Comparison of ENCODE assay signal across 9 cellular contexts in the genomic region with DNA sequence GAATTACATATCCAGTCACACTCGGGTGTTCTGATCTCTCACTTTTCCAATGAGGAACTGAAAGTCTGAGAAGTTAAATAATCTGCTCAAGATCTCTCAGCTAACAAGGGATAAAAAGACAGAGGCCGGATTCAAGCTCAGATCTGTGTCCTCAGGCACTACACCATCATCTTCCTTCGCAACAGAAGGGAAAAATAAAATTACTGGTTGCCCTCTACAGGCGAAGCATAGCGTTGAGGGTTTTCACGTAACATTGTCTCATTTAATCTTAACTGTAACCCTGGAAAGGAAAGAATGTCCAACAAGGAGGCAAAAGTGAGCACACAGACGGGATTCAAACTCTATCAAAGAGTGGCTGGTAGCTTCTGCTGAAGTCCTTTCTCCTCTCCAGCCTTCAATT.
DNase-seq lines count a peak whose midpoint lies in the region; ATAC-seq and TF ChIP-seq lines count a peak whose summit lies in the region.
"Had no signal": no experiment of that assay in that cellular context is flagged by ENCODE, and none has a peak within 500 bp of the region (broad histone marks: within the 10 kb centered on the region; RNA-seq: fewer than 3 reads in every experiment).

No MANE protein-coding gene starts in this region.

- DNase-seq in GM03348 (ENCODE audit: low spot score), result peak; percentile 7
- peak; percentile 20 for DNase-seq in NAMALWA (ENCODE audit: low spot score)
- DNase-seq in T47D (ENCODE audit: low read depth in 1 of 2, low spot score in 1 of 2), result peak; percentile 5 to 23
- no peak for DNase-seq in thyroid gland
- DNase-seq in natural killer cell, result no peak
- DNase-seq in NCI-H510A treated with DMSO at 0.1 percent for 48 hours (lab: John Stamatoyannopoulos, UW), result no peak
- no peak for DNase-seq in NCI-H226

- no peak for ATAC-seq in natural killer cell

- H3K27me3 Mint-ChIP-seq in natural killer cell (ENCODE audit: low read depth in 2 of 2), result peaks cover 18 to 49% of the 10 kb centered on the region in 2 donors

- H3K4me2 ChIP-seq in neural cell (ENCODE audit: low read length), result no peak overlapping the region

- H3K9me2 ChIP-seq in neural cell (ENCODE audit: insufficient read depth, low read length), result no peaks in the 10 kb centered on the region

- no peak overlapping the region for H3K4me3 Mint-ChIP-seq in natural killer cell
- H3K4me3 Mint-ChIP-seq: activated naive CD8-positive, alpha-beta T cell had no signal

- no peak overlapping the region for H3K27ac ChIP-seq in neural cell (ENCODE audit: low read length)
- no peak overlapping the region for H3K27ac ChIP-seq in thyroid gland

- TF ChIP-seq EP300 in neural cell (conservative IDR thresholded peaks at IDR 0.05; ENCODE audit: poor library complexity, severe bottlenecking), result no peak

- WGBS in thyroid gland, 2 donors, result 49 to 63% methylated on average over 7 of the region's 7 CpGs

- in situ Hi-C loops in T47D (cut with HindIII; ENCODE audit: low pct_unique_long_range_greater_than_20kb, low sequenced_read_pairs), result no loop called here

- no peak for TF ChIP-seq POLR2A in thyroid gland (IDR thresholded peaks at IDR 0.05)

- no peaks in the 10 kb centered on the region for H3K9me3 Mint-ChIP-seq in natural killer cell

- H3K79me2 ChIP-seq in neural cell (replicated peaks; ENCODE audit: insufficient read depth, low read length), result no peaks in the 10 kb centered on the region

- H3K4me1 ChIP-seq in thyroid gland, result no peaks in the 10 kb centered on the region

- H3K27me3 ChIP-seq in neural cell (ENCODE audit: insufficient read depth, low read depth, low read length) (no peaks in the 10 kb centered on the region), thyroid gland (no peaks in the 10 kb centered on the region)

- no peak overlapping the region for H2AFZ ChIP-seq in neural cell (ENCODE audit: low read depth, low read length)

- no peaks in the 10 kb centered on the region for H3K36me3 ChIP-seq in neural cell (ENCODE audit: insufficient read depth, low read length)
- no peaks in the 10 kb centered on the region for H3K36me3 ChIP-seq in thyroid gland

- H3K9me3 ChIP-seq in neural cell (ENCODE audit: low read length) (no peaks in the 10 kb centered on the region), thyroid gland (no peaks in the 10 kb centered on the region)

- H3K4me3 ChIP-seq in neural cell (ENCODE audit: low read length), result no peak overlapping the region
- H3K4me3 ChIP-seq in thyroid gland (replicated peaks in 1 of 3), result no peak overlapping the region

- H4K20me1 ChIP-seq in neural cell (ENCODE audit: insufficient read depth), result no peaks in the 10 kb centered on the region

- TF ChIP-seq CTCF in neural cell (IDR thresholded peaks at IDR 0.05; ENCODE audit: poor library complexity, severe bottlenecking), result peak; percentile 37
- TF ChIP-seq CTCF in thyroid gland (IDR thresholded peaks at IDR 0.05), result no peak
- no peak for TF ChIP-seq CTCF in natural killer cell (IDR thresholded peaks at IDR 0.05)

- no peak overlapping the region for H3K27ac Mint-ChIP-seq in natural killer cell
- H3K27ac Mint-ChIP-seq: activated naive CD8-positive, alpha-beta T cell had no signal

- intact Hi-C loops in thyroid gland (cut with DNase I) (no loop called here), natural killer cell (cut with micrococcal nuclease) (no loop called here)

- no peaks in the 10 kb centered on the region for H3K36me3 Mint-ChIP-seq in natural killer cell
- H3K36me3 Mint-ChIP-seq: activated naive CD8-positive, alpha-beta T cell had no signal

- H3K9ac ChIP-seq in neural cell (ENCODE audit: low read length), result no peak overlapping the region

- no peak for TF ChIP-seq RAD21 in neural cell (conservative IDR thresholded peaks at IDR 0.05)

- no peaks in the 10 kb centered on the region for H3K4me1 Mint-ChIP-seq in natural killer cell

- H3F3A ChIP-seq in neural cell (ENCODE audit: insufficient read depth, low read length, poor library complexity, severe bottlenecking), result no peaks in the 10 kb centered on the region

TF ChIP-seq in neural cell, 6 proteins besides CTCF, POLR2A, EP300 and RAD21:
- TF ChIP-seq EZH2 (IDR thresholded peaks at IDR 0.05; ENCODE audit: borderline replicate concordance, insufficient read depth, low read length, poor library complexity, severe bottlenecking) (no peak), MXI1 (conservative IDR thresholded peaks at IDR 0.05; ENCODE audit: poor library complexity, severe bottlenecking) (no peak), TAF1 (IDR thresholded peaks at IDR 0.05; ENCODE audit: low read depth) (no peak), SMC3 (conservative IDR thresholded peaks at IDR 0.05; ENCODE audit: poor library complexity) (no peak), POLR2AphosphoS5 (IDR thresholded peaks at IDR 0.05) (no peak)
- TF ChIP-seq, protein P1, sequence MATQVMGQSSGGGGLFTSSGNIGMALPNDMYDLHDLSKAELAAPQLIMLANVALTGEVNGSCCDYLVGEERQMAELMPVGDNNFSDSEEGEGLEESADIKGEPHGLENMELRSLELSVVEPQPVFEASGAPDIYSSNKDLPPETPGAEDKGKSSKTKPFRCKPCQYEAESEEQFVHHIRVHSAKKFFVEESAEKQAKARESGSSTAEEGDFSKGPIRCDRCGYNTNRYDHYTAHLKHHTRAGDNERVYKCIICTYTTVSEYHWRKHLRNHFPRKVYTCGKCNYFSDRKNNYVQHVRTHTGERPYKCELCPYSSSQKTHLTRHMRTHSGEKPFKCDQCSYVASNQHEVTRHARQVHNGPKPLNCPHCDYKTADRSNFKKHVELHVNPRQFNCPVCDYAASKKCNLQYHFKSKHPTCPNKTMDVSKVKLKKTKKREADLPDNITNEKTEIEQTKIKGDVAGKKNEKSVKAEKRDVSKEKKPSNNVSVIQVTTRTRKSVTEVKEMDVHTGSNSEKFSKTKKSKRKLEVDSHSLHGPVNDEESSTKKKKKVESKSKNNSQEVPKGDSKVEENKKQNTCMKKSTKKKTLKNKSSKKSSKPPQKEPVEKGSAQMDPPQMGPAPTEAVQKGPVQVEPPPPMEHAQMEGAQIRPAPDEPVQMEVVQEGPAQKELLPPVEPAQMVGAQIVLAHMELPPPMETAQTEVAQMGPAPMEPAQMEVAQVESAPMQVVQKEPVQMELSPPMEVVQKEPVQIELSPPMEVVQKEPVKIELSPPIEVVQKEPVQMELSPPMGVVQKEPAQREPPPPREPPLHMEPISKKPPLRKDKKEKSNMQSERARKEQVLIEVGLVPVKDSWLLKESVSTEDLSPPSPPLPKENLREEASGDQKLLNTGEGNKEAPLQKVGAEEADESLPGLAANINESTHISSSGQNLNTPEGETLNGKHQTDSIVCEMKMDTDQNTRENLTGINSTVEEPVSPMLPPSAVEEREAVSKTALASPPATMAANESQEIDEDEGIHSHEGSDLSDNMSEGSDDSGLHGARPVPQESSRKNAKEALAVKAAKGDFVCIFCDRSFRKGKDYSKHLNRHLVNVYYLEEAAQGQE (IDR thresholded peaks at IDR 0.05; ENCODE audit: borderline replicate concordance), result no peak
TF ChIP-seq in neural cell: peak in this region for 0.

Comparison
In these comparisons a context has a peak if more than half of its experiments do, and no peak if none do; other contexts are left out.
1. DNase-seq: peak in GM03348 (single experiment), NAMALWA (single experiment) and T47D (2 of 2); none in thyroid gland (0 of 2), natural killer cell (single experiment), NCI-H510A treated with DMSO at 0.1 percent for 48 hours (single experiment) and NCI-H226 (single experiment).